ENCODE assay signal across 1 cellular context in genomic region chr20:14992071-14992654, GRCh38.
TF ChIP-seq lines count a peak whose summit lies in the region.

No MANE protein-coding gene starts in this region.

TF ChIP-seq in HepG2, 621 proteins besides CTCF, POLR2A, EP300 and RAD21 (continued from another document and continues in another):
- TF ChIP-seq RERE (CRISPR knock-in tag; IDR thresholded peaks at IDR 0.05; ENCODE audit: low read depth), result no peak
- no peak for TF ChIP-seq CREB1 (IDR thresholded peaks at IDR 0.05)
- TF ChIP-seq CREB1 (CRISPR knock-in tag; IDR thresholded peaks at IDR 0.05), result peak; percentile 50; the same call in 1 of the 2 replicates
- no peak for TF ChIP-seq ZNF33A (CRISPR knock-in tag; IDR thresholded peaks at IDR 0.05; ENCODE audit: borderline replicate concordance)
- 0 out of 2 replicates have a peak, but pooled peaks have one; percentile 56 for TF ChIP-seq ZBTB43 (CRISPR knock-in tag; conservative IDR thresholded peaks at IDR 0.05)
- no peak for TF ChIP-seq NRL (CRISPR knock-in tag; IDR thresholded peaks at IDR 0.05; ENCODE audit: borderline replicate concordance)
- TF ChIP-seq GMEB1 (CRISPR knock-in tag; IDR thresholded peaks at IDR 0.05; ENCODE audit: borderline replicate concordance), result no peak
- no peak for TF ChIP-seq RELA (CRISPR knock-in tag; IDR thresholded peaks at IDR 0.05)
- TF ChIP-seq TARDBP (CRISPR knock-in tag; IDR thresholded peaks at IDR 0.05), result no peak
- no peak for TF ChIP-seq PRDM15 (CRISPR knock-in tag; IDR thresholded peaks at IDR 0.05)
- no peak for TF ChIP-seq ZNF124 (CRISPR knock-in tag; IDR thresholded peaks at IDR 0.05)
- TF ChIP-seq TBX3 (IDR thresholded peaks at IDR 0.05; ENCODE audit: borderline replicate concordance), result 0 out of 2 replicates have a peak, but pooled peaks have one; percentile 42
- TF ChIP-seq MXD4 (CRISPR knock-in tag; IDR thresholded peaks at IDR 0.05), result no peak
- TF ChIP-seq HIVEP1 (CRISPR knock-in tag; IDR thresholded peaks at IDR 0.05), result no peak
- TF ChIP-seq ZNF101 (CRISPR knock-in tag; IDR thresholded peaks at IDR 0.05; ENCODE audit: borderline replicate concordance, low read depth), result no peak
- TF ChIP-seq ZNF674 (CRISPR knock-in tag; IDR thresholded peaks at IDR 0.05; ENCODE audit: low read depth), result no peak
- TF ChIP-seq SIX1 (CRISPR knock-in tag; IDR thresholded peaks at IDR 0.05; ENCODE audit: borderline replicate concordance), result no peak
- TF ChIP-seq ZNF337 (CRISPR knock-in tag; IDR thresholded peaks at IDR 0.05; ENCODE audit: borderline replicate concordance, low read depth), result no peak
- no peak for TF ChIP-seq ZKSCAN8 (CRISPR knock-in tag; IDR thresholded peaks at IDR 0.05; ENCODE audit: borderline replicate concordance)
- no peak for TF ChIP-seq SMAD1 (CRISPR knock-in tag; IDR thresholded peaks at IDR 0.05; ENCODE audit: borderline replicate concordance, low read depth)
- no peak for TF ChIP-seq TEF (CRISPR knock-in tag; IDR thresholded peaks at IDR 0.05)
- TF ChIP-seq ZNF296 (CRISPR knock-in tag; conservative IDR thresholded peaks at IDR 0.05), result no peak
- no peak for TF ChIP-seq CSRNP2 (CRISPR knock-in tag; conservative IDR thresholded peaks at IDR 0.05; ENCODE audit: low read depth)
- no peak for TF ChIP-seq ATF5 (CRISPR knock-in tag; IDR thresholded peaks at IDR 0.05; ENCODE audit: low read depth)
- no peak for TF ChIP-seq ATF3 (CRISPR knock-in tag; IDR thresholded peaks at IDR 0.05)
- TF ChIP-seq MYC (CRISPR knock-in tag; IDR thresholded peaks at IDR 0.05; ENCODE audit: borderline replicate concordance), result no peak
- TF ChIP-seq NKX3-1 (CRISPR knock-in tag; IDR thresholded peaks at IDR 0.05), result no peak
- no peak for TF ChIP-seq FOXK2 (IDR thresholded peaks at IDR 0.05)
- TF ChIP-seq DMTF1 (CRISPR knock-in tag; IDR thresholded peaks at IDR 0.05), result no peak
- no peak for TF ChIP-seq CERS6 (CRISPR knock-in tag; IDR thresholded peaks at IDR 0.05)
- no peak for TF ChIP-seq ZNF496 (CRISPR knock-in tag; IDR thresholded peaks at IDR 0.05; ENCODE audit: insufficient replicate concordance)
- TF ChIP-seq GLI4 (CRISPR knock-in tag; IDR thresholded peaks at IDR 0.05; ENCODE audit: borderline replicate concordance), result no peak
- TF ChIP-seq ERF (CRISPR knock-in tag; IDR thresholded peaks at IDR 0.05), result 0 out of 2 replicates have a peak, but pooled peaks have one; percentile 13
- no peak for TF ChIP-seq ZNF772 (CRISPR knock-in tag; IDR thresholded peaks at IDR 0.05)
- TF ChIP-seq PAXIP1 (CRISPR knock-in tag; conservative IDR thresholded peaks at IDR 0.05), result 0 out of 2 replicates have a peak, but pooled peaks have one; percentile 21
